Comparison of ENCODE assay signal across 18 cellular contexts in the genomic region with DNA sequence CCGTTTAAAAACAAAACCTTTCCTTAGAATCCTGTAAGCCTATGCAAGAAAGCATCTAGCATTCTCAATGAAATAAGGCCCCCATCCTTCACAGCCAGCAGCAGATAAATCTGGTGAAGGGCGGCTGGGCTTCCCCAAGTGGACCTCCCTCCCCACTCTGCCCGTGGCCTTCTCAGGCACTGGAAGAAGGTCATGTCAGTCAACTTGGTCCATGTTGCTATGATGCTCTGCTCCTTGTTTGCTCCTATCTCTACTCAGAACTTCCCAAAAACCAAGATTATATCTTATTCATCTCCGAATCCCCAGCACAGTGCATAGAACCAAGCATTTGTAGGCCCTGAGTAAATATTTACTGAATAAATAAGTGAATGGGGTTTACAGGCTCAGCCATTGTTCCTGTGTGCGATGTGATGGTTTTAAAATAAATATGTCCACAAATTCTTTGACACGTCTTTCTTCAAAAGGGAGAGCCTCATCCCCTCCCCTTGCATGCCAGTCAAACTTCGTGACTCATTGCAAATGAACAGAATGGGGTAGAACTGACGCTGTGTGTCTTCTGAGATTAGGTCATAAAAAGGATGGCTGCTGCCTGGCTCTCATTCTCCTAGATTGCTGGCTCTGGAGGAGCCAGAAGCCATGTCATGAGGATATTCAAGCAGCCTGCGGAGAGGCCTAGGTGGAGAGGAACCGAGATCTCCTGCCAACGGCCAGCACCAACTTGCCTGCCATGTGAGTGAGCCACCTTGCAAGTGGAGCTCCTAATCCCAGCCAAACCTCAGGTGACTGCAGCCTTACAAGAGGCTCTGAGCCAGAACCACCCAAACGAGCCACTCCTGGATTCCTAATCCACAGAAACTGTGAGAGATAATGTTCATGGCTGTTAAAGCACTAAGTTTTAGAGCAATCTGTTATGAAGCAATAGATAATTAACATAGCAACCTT.
DNase-seq lines count a peak whose midpoint lies in the region; ATAC-seq, FAIRE-seq and TF ChIP-seq lines count a peak whose summit lies in the region.
"Had no signal": no experiment of that assay in that cellular context is flagged by ENCODE, and none has a peak within 500 bp of the region (broad histone marks: within the 10 kb centered on the region; RNA-seq: fewer than 3 reads in every experiment).

No MANE protein-coding gene starts in this region.

- TF ChIP-seq RAD21 in HepG2 (CRISPR knock-in tag; IDR thresholded peaks at IDR 0.05), result no peak

- H3K36me3 ChIP-seq in HepG2 (replicated peaks in 1 of 2; ENCODE audit: control insufficient read depth in 1 of 2, insufficient read depth in 2 of 2, low read length in 2 of 2) (0 out of 5 replicates have a peak, but pooled peaks cover 0 to 1% of the 10 kb centered on the region in 2 experiments), right lobe of liver (no peaks in the 10 kb centered on the region), PC-3 (ENCODE audit: low read depth, low read length) (peaks cover 20% of the 10 kb centered on the region)

- BruUV-seq in HepG2 (replicated peaks; lab: Mats Ljungman, UMichigan) (no TSS peak), PC-3 (replicated peaks; lab: Mats Ljungman, UMichigan) (no TSS peak)

- 60% methylated on average over 12 of the region's 12 CpGs for WGBS in HepG2 (ENCODE audit: low lambda C conversion rate)
- WGBS in right lobe of liver (ENCODE audit: insufficient coverage, low coverage, low lambda C conversion rate, missing lambda C conversion rate), result 90% methylated on average over 10 of the region's 12 CpGs

- ATAC-seq in HepG2 (peak; percentile 77), right lobe of liver (no peak), PC-3 (peak; percentile 83), GM19023 (IDR thresholded peaks at IDR 0.05; ENCODE audit: unreplicated experiment) (no peak), HG03097 (IDR thresholded peaks at IDR 0.05; ENCODE audit: low FRiP score, unreplicated experiment) (no peak)
- ATAC-seq in activated T-cell treated with anti-CD3 and anti-CD28 coated beads, Interleukin-2, amount 50 U/mL, for 4 hours, result no peak
- no peak for ATAC-seq in naive thymus-derived CD8-positive, alpha-beta T cell
- ATAC-seq: lower lobe of right lung, T-helper 17 cell had no signal

- H4K20me1 ChIP-seq in HepG2 (ENCODE audit: insufficient read depth, low read length) (peaks cover 6% of the 10 kb centered on the region), PC-3 (ENCODE audit: low read length) (no peaks in the 10 kb centered on the region)

- TF ChIP-seq POLR2A in HepG2 (IDR thresholded peaks at IDR 0.05; ENCODE audit: insufficient read depth in 1 of 2, low read depth in 2 of 2, low read length in 2 of 2) (no peak), right lobe of liver (IDR thresholded peaks at IDR 0.05) (no peak)

- H3K27ac ChIP-seq in HepG2 (ENCODE audit: extremely low read length, insufficient read depth, low read length), result no peak overlapping the region
- no peak overlapping the region for H3K27ac ChIP-seq in right lobe of liver
- peak overlapping the region; percentile 96 for H3K27ac ChIP-seq in PC-3 (ENCODE audit: low read length)
- H3K27ac ChIP-seq: lower lobe of right lung had no signal

- CTCF ChIA-PET in HepG2 (lab: Yijun Ruan, JAX; ENCODE audit: low intra/inter-chr PET ratio, low total read pairs), result no interaction called here
- CTCF ChIA-PET in PC-3 (lab: Charles Lee), result no interaction called here

- H3K4me3 ChIP-seq in HepG2 (replicated peaks in 1 of 3; ENCODE audit: insufficient read depth in 1 of 3, low read depth in 2 of 3, low read length in 3 of 3), result no peak overlapping the region
- no peak overlapping the region for H3K4me3 ChIP-seq in right lobe of liver
- H3K4me3 ChIP-seq in PC-3 (ENCODE audit: low read length), result peak overlapping the region; percentile 27
- no peak overlapping the region for H3K4me3 ChIP-seq in epithelial cell of esophagus (ENCODE audit: low read length)
- H3K4me3 ChIP-seq: lower lobe of right lung had no signal

- H3K27me3 ChIP-seq in HepG2 (ENCODE audit: control insufficient read depth in 1 of 2, insufficient read depth in 2 of 2, low read length in 2 of 2) (no peaks in the 10 kb centered on the region), right lobe of liver (no peaks in the 10 kb centered on the region), PC-3 (ENCODE audit: low read length) (no peaks in the 10 kb centered on the region)

- no peaks in the 10 kb centered on the region for H3F3A ChIP-seq in PC-3 (ENCODE audit: low read length, unreplicated experiment)

- intact Hi-C loops in HepG2 (cut with micrococcal nuclease; ENCODE audit: unreplicated experiment) (no loop called here), right lobe of liver (cut with DNase I) (no loop called here), PC-3 (cut with micrococcal nuclease) (loop anchor here (5.0 kb wide), 2 partner anchors 68 to 83 kb away; a partner anchor contains a TSS)

- H3K9me2 ChIP-seq in PC-3 (replicated peaks; ENCODE audit: low read length), result no peaks in the 10 kb centered on the region

- TF ChIP-seq CTCF in HepG2 (CRISPR knock-in tag; IDR thresholded peaks at IDR 0.05) (no peak), right lobe of liver (IDR thresholded peaks at IDR 0.05) (no peak), PC-3 (conservative IDR thresholded peaks at IDR 0.05; ENCODE audit: low read depth, low read length) (no peak), epithelial cell of esophagus (IDR thresholded peaks at IDR 0.05; ENCODE audit: insufficient read depth, low read depth, low read length, missing control alignments) (no peak)

- H2AFZ ChIP-seq in HepG2 (ENCODE audit: low read length) (no peak overlapping the region), PC-3 (ENCODE audit: low read length) (no peak overlapping the region)

- H3K4me2 ChIP-seq in HepG2 (ENCODE audit: low read depth, low read length), result no peak overlapping the region
- peak overlapping the region; percentile 69 for H3K4me2 ChIP-seq in PC-3 (ENCODE audit: low read length)

- peaks cover 24% of the 10 kb centered on the region for H3K4me1 ChIP-seq in HepG2 (ENCODE audit: insufficient read depth, low read length)
- H3K4me1 ChIP-seq in right lobe of liver, result peaks cover 0 to 14% (median 8%) of the 10 kb centered on the region in 4 donors
- peaks cover 46% of the 10 kb centered on the region for H3K4me1 ChIP-seq in PC-3 (ENCODE audit: insufficient read depth, low read length)
- H3K4me1 ChIP-seq: lower lobe of right lung had no signal

- TF ChIP-seq EP300 in HepG2 (IDR thresholded peaks at IDR 0.05; ENCODE audit: low read depth in 2 of 2, low read length in 2 of 2), result peak in 1 of 2 experiments; percentile 28; a peak in 1 of 4 replicates
- TF ChIP-seq EP300 in HepG2 (CRISPR knock-in tag; IDR thresholded peaks at IDR 0.05; ENCODE audit: borderline replicate concordance), result no peak

- no peaks in the 10 kb centered on the region for H3K79me2 ChIP-seq in HepG2 (ENCODE audit: insufficient read depth, low read length)
- H3K79me2 ChIP-seq in PC-3 (ENCODE audit: low read length), result peaks cover 40% of the 10 kb centered on the region

- DNase-seq in HepG2 (ENCODE audit: low spot score) (peak; percentile 63), right lobe of liver (no peak), PC-3 (peak; percentile 78), epithelial cell of esophagus (ENCODE audit: low read depth) (peak; percentile 94)
- DNase-seq in activated T-cell treated with anti-CD3 and anti-CD28 coated beads, Interleukin-2, amount 50 U/mL, for 4 hours, result no peak
- no peak for DNase-seq in naive thymus-derived CD8-positive, alpha-beta T cell
- DNase-seq: activated CD4-positive, alpha-beta T cell treated with anti-CD3 and anti-CD28 coated beads for 1 hour; activated CD8-positive, alpha-beta memory T cell treated with anti-CD3 and anti-CD28 coated beads, Interleukin-2, amount 50 U/mL, for 48 hours; activated naive CD4-positive, alpha-beta T cell treated with Interleukin-2 at 50 U/mL for 16 hours; lower lobe of right lung; NCI-H526 treated with DMSO at 0.1 percent for 48 hours; retina; stimulated activated CD4-positive, alpha-beta T cell treated with anti-CD3 and anti-CD28 coated beads, Interleukin-2, amount 100 ng/mL, for 24 hours; T-helper 17 cell had no signal

- H3K9ac ChIP-seq in HepG2 (ENCODE audit: insufficient read depth, low read depth, low read length) (no peak overlapping the region), PC-3 (ENCODE audit: low read length) (peak overlapping the region; percentile 74)

- H3K27me3 Mint-ChIP-seq in activated T-cell treated with anti-CD3 and anti-CD28 coated beads, Interleukin-2, amount 50 U/mL, for 4 hours (ENCODE audit: low read depth), result no peaks in the 10 kb centered on the region
- no peaks in the 10 kb centered on the region for H3K27me3 Mint-ChIP-seq in naive thymus-derived CD8-positive, alpha-beta T cell
- H3K27me3 Mint-ChIP-seq: brain, T-helper 17 cell had no signal

- H3K9me3 Mint-ChIP-seq in activated T-cell treated with anti-CD3 and anti-CD28 coated beads, Interleukin-2, amount 50 U/mL, for 4 hours, result no peaks in the 10 kb centered on the region
- H3K9me3 Mint-ChIP-seq in naive thymus-derived CD8-positive, alpha-beta T cell, result no peaks in the 10 kb centered on the region
- H3K9me3 Mint-ChIP-seq: brain, neural crest cell had no signal

- no peaks in the 10 kb centered on the region for H3K9me3 ChIP-seq in HepG2 (ENCODE audit: low read length)
- H3K9me3 ChIP-seq in right lobe of liver, result no peaks in the 10 kb centered on the region
- H3K9me3 ChIP-seq in PC-3 (ENCODE audit: low read length), result no peaks in the 10 kb centered on the region
- H3K9me3 ChIP-seq: lower lobe of right lung had no signal

- no peak overlapping the region for H3K27ac Mint-ChIP-seq in naive thymus-derived CD8-positive, alpha-beta T cell
- H3K27ac Mint-ChIP-seq: T-helper 17 cell had no signal

- POLR2A ChIA-PET in HepG2 (lab: Yijun Ruan, JAX) (no interaction called here), PC-3 (lab: Charles Lee; ENCODE audit: unreplicated experiment) (no interaction called here)
- POLR2A ChIA-PET in naive thymus-derived CD8-positive, alpha-beta T cell (lab: Charles Lee), result no interaction called here

- no peak for FAIRE-seq in HepG2 (lab: Jason Lieb, UNC)

- peaks cover 36% of the 10 kb centered on the region for H3K4me1 Mint-ChIP-seq in activated T-cell treated with anti-CD3 and anti-CD28 coated beads, Interleukin-2, amount 50 U/mL, for 4 hours (ENCODE audit: low read depth)
- peaks cover 15 to 42% (median 19%) of the 10 kb centered on the region in 4 donors for H3K4me1 Mint-ChIP-seq in naive thymus-derived CD8-positive, alpha-beta T cell

- H3K4me3 Mint-ChIP-seq in activated T-cell treated with anti-CD3 and anti-CD28 coated beads, Interleukin-2, amount 50 U/mL, for 4 hours, result no peak overlapping the region
- no peak overlapping the region for H3K4me3 Mint-ChIP-seq in naive thymus-derived CD8-positive, alpha-beta T cell
- H3K4me3 Mint-ChIP-seq: brain, neural crest cell, T-helper 17 cell had no signal

- peaks cover 34% of the 10 kb centered on the region for H3K36me3 Mint-ChIP-seq in activated T-cell treated with anti-CD3 and anti-CD28 coated beads, Interleukin-2, amount 50 U/mL, for 4 hours (ENCODE audit: insufficient read depth)
- peaks cover 10 to 57% (median 28%) of the 10 kb centered on the region in 3 donors for H3K36me3 Mint-ChIP-seq in naive thymus-derived CD8-positive, alpha-beta T cell

- in situ Hi-C loops in HepG2 (cut with HindIII; ENCODE audit: extremely low pct_ligation_motif_present, low pct_unique_long_range_greater_than_20kb), result no loop called here

Comparison
In these comparisons a context has a peak if more than half of its experiments do, and no peak if none do; other contexts are left out.
1. ATAC-seq: peak in HepG2 (single experiment) and PC-3 (single experiment); none in right lobe of liver (0 of 4), GM19023 (single experiment), activated T-cell treated with anti-CD3 and anti-CD28 coated beads, Interleukin-2, amount 50 U/mL, for 4 hours (0 of 2), naive thymus-derived CD8-positive, alpha-beta T cell (0 of 2) and HG03097 (single experiment).
2. DNase-seq: peak in HepG2 (single experiment), PC-3 (single experiment) and epithelial cell of esophagus (single experiment); none in right lobe of liver (0 of 3), activated T-cell treated with anti-CD3 and anti-CD28 coated beads, Interleukin-2, amount 50 U/mL, for 4 hours (single experiment) and naive thymus-derived CD8-positive, alpha-beta T cell (0 of 10).